In the genomic region with DNA sequence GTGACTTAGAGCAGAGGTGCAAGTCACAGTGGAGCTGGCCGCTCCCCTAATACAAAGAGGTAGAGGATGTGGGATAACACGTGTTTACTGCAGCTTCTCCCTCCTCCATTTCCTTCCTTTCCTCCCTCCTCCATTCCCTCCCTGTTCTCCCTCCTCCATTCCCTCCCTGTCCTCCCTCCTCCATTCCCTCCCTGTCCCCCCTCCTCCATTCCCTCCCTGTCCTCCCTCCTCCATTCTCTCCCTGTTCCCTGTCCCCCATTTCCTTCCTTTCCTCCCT, we compare ENCODE assay signal across 19 cellular contexts.
DNase-seq lines count a peak whose midpoint lies in the region; ATAC-seq, FAIRE-seq and TF ChIP-seq lines count a peak whose summit lies in the region.
"Had no signal": no experiment of that assay in that cellular context is flagged by ENCODE, and none has a peak within 500 bp of the region (broad histone marks: within the 10 kb centered on the region; RNA-seq: fewer than 3 reads in every experiment).

No MANE protein-coding gene starts in this region.

- CTCF ChIA-PET in HepG2 (lab: Yijun Ruan, JAX; ENCODE audit: low intra/inter-chr PET ratio, low total read pairs): no interaction called here
- CTCF ChIA-PET in HEK293 (lab: Yijun Ruan, JAX): no interaction called here

- no peak for TF ChIP-seq RAD21 in HepG2 (CRISPR knock-in tag; IDR thresholded peaks at IDR 0.05)

- TF ChIP-seq EP300 in HepG2 (IDR thresholded peaks at IDR 0.05; ENCODE audit: low read depth in 2 of 2, low read length in 2 of 2) (no peak), HepG2 (CRISPR knock-in tag; IDR thresholded peaks at IDR 0.05; ENCODE audit: borderline replicate concordance) (no peak)

- H3K9ac ChIP-seq in HepG2 (ENCODE audit: insufficient read depth, low read depth, low read length): no peak overlapping the region

- no peak overlapping the region for H3K4me2 ChIP-seq in HepG2 (ENCODE audit: low read depth, low read length)
- H3K4me2 ChIP-seq: A549, GM23338 had no signal

- no peak for DNase-seq in HepG2 (ENCODE audit: low spot score)
- no peak for DNase-seq in right lobe of liver
- no peak for DNase-seq in bronchial epithelial cell (ENCODE audit: low read depth)
- DNase-seq in small intestine: no peak
- no peak for DNase-seq in caudate nucleus (lab: John Stamatoyannopoulos, UW)
- DNase-seq: 8988T; ACHN; CD4-positive, alpha-beta T cell; DMS 273 treated with DMSO at 0.1 percent for 48 hours; DMS79; GF-D8 had no signal

- H3K79me2 ChIP-seq in HepG2 (ENCODE audit: insufficient read depth, low read length): no peaks in the 10 kb centered on the region

- H3K27ac ChIP-seq in HepG2 (ENCODE audit: extremely low read length, insufficient read depth, low read length) (no peak overlapping the region), right lobe of liver (no peak overlapping the region), HEK293 (ENCODE audit: extremely low read depth, low read depth, low read length) (no peak overlapping the region), small intestine (ENCODE audit: low read depth in 1 of 2, low read length in 1 of 2) (no peak overlapping the region), caudate nucleus (ENCODE audit: low read depth, low read length) (no peak overlapping the region)
- H3K27ac ChIP-seq: A549 had no signal

- intact Hi-C loops in HepG2 (cut with micrococcal nuclease; ENCODE audit: unreplicated experiment): loop anchor here (2.0 kb wide), 1 partner anchor 70 kb away; no protein-coding TSS in a partner anchor
- intact Hi-C loops in right lobe of liver (cut with DNase I): no loop called here

- H3K36me3 ChIP-seq in HepG2 (replicated peaks in 1 of 2; ENCODE audit: control insufficient read depth in 1 of 2, insufficient read depth in 2 of 2, low read length in 2 of 2) (no peaks in the 10 kb centered on the region), right lobe of liver (no peaks in the 10 kb centered on the region), HEK293 (ENCODE audit: control insufficient read depth in 2 of 2, insufficient read depth in 1 of 2, low read length in 2 of 2) (no peaks in the 10 kb centered on the region), bronchial epithelial cell (ENCODE audit: control insufficient read depth, insufficient read depth, low read length) (no peaks in the 10 kb centered on the region), small intestine (ENCODE audit: control insufficient read depth in 2 of 2, insufficient read depth in 2 of 2, low read length in 2 of 2) (no peaks in the 10 kb centered on the region)
- H3K36me3 ChIP-seq: HAP-1 had no signal

- no TSS peak for BruUV-seq in HepG2 (replicated peaks; lab: Mats Ljungman, UMichigan)

- H4K20me1 ChIP-seq in HepG2 (ENCODE audit: insufficient read depth, low read length): no peaks in the 10 kb centered on the region

- 72% methylated on average over 2 of the region's 2 CpGs for WGBS in HepG2 (ENCODE audit: low lambda C conversion rate)
- 53% methylated on average over 2 of the region's 2 CpGs for WGBS in right lobe of liver (ENCODE audit: insufficient coverage, low coverage, low lambda C conversion rate, missing lambda C conversion rate)
- WGBS in small intestine, 3 donors: 54 to 84% (median 71%) methylated on average over 2 of the region's 2 CpGs

- no peak for TF ChIP-seq CTCF in HepG2 (CRISPR knock-in tag; IDR thresholded peaks at IDR 0.05)
- no peak for TF ChIP-seq CTCF in right lobe of liver (IDR thresholded peaks at IDR 0.05)
- no peak for TF ChIP-seq CTCF in HEK293 (tag by site-specific recombination; IDR thresholded peaks at IDR 0.05)
- no peak for TF ChIP-seq CTCF in bronchial epithelial cell (IDR thresholded peaks at IDR 0.05; ENCODE audit: insufficient read depth, low read length, severe bottlenecking)

- H2AFZ ChIP-seq in HepG2 (ENCODE audit: low read length): no peak overlapping the region
- H2AFZ ChIP-seq: GM23338 had no signal

- FAIRE-seq in HepG2 (lab: Jason Lieb, UNC) (no peak), bronchial epithelial cell (lab: Jason Lieb, UNC) (peak; percentile 62), small intestine (lab: Jason Lieb, UNC) (no peak)
- FAIRE-seq: A549, D721Med, GM12891, GM18507 had no signal

- H3K4me3 ChIP-seq in HepG2 (replicated peaks in 1 of 3; ENCODE audit: insufficient read depth in 1 of 3, low read depth in 2 of 3, low read length in 3 of 3): no peak overlapping the region
- H3K4me3 ChIP-seq in right lobe of liver: no peak overlapping the region
- H3K4me3 ChIP-seq in HEK293 (ENCODE audit: low read depth, low read length): no peak overlapping the region
- H3K4me3 ChIP-seq in bronchial epithelial cell (ENCODE audit: low read depth, low read length): no peak overlapping the region
- H3K4me3 ChIP-seq in small intestine (ENCODE audit: low read depth in 1 of 2, low read length in 2 of 2): no peak overlapping the region
- H3K4me3 ChIP-seq: A549, GM23338, HAP-1 had no signal

- POLR2A ChIA-PET in HepG2 (lab: Yijun Ruan, JAX): no interaction called here
- POLR2A ChIA-PET in HEK293 (lab: Yijun Ruan, JAX): interaction anchor here (0.6 kb wide), 1 partner anchor 18 kb away, joined by 3 read pairs; no protein-coding TSS in a partner anchor

- peaks cover 79% of the 10 kb centered on the region for H3K4me1 ChIP-seq in HepG2 (ENCODE audit: insufficient read depth, low read length)
- H3K4me1 ChIP-seq in right lobe of liver: peaks cover 0 to 13% (median 5%) of the 10 kb centered on the region in 4 donors
- no peaks in the 10 kb centered on the region for H3K4me1 ChIP-seq in HEK293 (ENCODE audit: control insufficient read depth, insufficient read depth, low read length)
- H3K4me1 ChIP-seq in small intestine (ENCODE audit: control insufficient read depth in 2 of 2, insufficient read depth in 1 of 2, low read depth in 1 of 2, low read length in 1 of 2): no peaks in the 10 kb centered on the region
- H3K4me1 ChIP-seq: HAP-1 had no signal

- in situ Hi-C loops in HepG2 (cut with HindIII; ENCODE audit: extremely low pct_ligation_motif_present, low pct_unique_long_range_greater_than_20kb): no loop called here

- no peaks in the 10 kb centered on the region; a peak in 1 of 5 replicates for H3K27me3 ChIP-seq in HepG2 (ENCODE audit: control insufficient read depth in 1 of 2, insufficient read depth in 2 of 2, low read length in 2 of 2)
- H3K27me3 ChIP-seq in right lobe of liver: no peaks in the 10 kb centered on the region
- H3K27me3 ChIP-seq in bronchial epithelial cell (ENCODE audit: control insufficient read depth, insufficient read depth, low read length): no peaks in the 10 kb centered on the region
- peaks cover 0 to 2% of the 10 kb centered on the region in 2 donors for H3K27me3 ChIP-seq in small intestine (ENCODE audit: control insufficient read depth in 2 of 2, insufficient read depth in 2 of 2, low read length in 2 of 2)

- H3K9me3 ChIP-seq in HepG2 (ENCODE audit: low read length) (peaks cover 5% of the 10 kb centered on the region; the same call in 1 of the 2 replicates), right lobe of liver (no peaks in the 10 kb centered on the region), HEK293 (ENCODE audit: control insufficient read depth, insufficient read depth, low read depth, low read length) (no peaks in the 10 kb centered on the region), small intestine (ENCODE audit: control insufficient read depth, low read depth) (no peaks in the 10 kb centered on the region)
- H3K9me3 ChIP-seq: HAP-1 had no signal

- TF ChIP-seq POLR2A in HepG2 (IDR thresholded peaks at IDR 0.05; ENCODE audit: insufficient read depth in 1 of 2, low read depth in 2 of 2, low read length in 2 of 2): no peak
- no peak for TF ChIP-seq POLR2A in right lobe of liver (IDR thresholded peaks at IDR 0.05)

- no peak for ATAC-seq in HepG2
- ATAC-seq in right lobe of liver: no peak
- no peak for ATAC-seq in HG03571 (IDR thresholded peaks at IDR 0.05; ENCODE audit: unreplicated experiment)
- ATAC-seq: A549, GM23338 had no signal

TF ChIP-seq in HepG2, 621 proteins besides CTCF, POLR2A, EP300 and RAD21:
- TF ChIP-seq ZNF7 (CRISPR knock-in tag; IDR thresholded peaks at IDR 0.05) (no peak), PCBP2 (optimal IDR thresholded peaks at IDR 0.05; ENCODE audit: low read depth, low read length, poor library complexity, severe bottlenecking) (peak; percentile 76), ZC3H4 (CRISPR knock-in tag; IDR thresholded peaks at IDR 0.05; ENCODE audit: borderline replicate concordance) (no peak), FOXA3 (CRISPR knock-in tag; IDR thresholded peaks at IDR 0.05) (no peak), REXO4 (CRISPR knock-in tag; IDR thresholded peaks at IDR 0.05; ENCODE audit: borderline replicate concordance) (no peak)
- TF ChIP-seq, protein P1, sequence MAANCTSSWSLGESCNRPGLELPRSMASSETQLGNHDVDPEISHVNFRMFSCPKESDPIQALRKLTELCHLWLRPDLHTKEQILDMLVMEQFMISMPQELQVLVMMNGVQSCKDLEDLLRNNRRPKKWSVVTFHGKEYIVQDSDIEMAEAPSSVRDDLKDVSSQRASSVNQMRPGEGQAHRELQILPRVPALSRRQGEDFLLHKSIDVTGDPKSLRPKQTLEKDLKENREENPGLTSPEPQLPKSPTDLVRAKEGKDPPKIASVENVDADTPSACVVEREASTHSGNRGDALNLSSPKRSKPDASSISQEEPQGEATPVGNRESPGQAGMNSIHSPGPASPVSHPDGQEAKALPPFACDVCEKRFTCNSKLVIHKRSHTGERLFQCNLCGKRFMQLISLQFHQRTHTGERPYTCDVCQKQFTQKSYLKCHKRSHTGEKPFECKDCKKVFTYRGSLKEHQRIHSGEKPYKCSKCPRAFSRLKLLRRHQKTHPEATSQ (CRISPR knock-in tag; IDR thresholded peaks at IDR 0.05; ENCODE audit: borderline replicate concordance): no peak
TF ChIP-seq in HepG2: peak in this region for 1.

TF ChIP-seq in HEK293, 187 proteins besides CTCF, POLR2A, EP300 and RAD21 (continues in another document):
- TF ChIP-seq ZBTB1 (tag by site-specific recombination; IDR thresholded peaks at IDR 0.05) (no peak), ZNF558 (tag by site-specific recombination; IDR thresholded peaks at IDR 0.05) (no peak), ZNF777 (tag by site-specific recombination; IDR thresholded peaks at IDR 0.05; ENCODE audit: borderline replicate concordance) (no peak), HOXC10 (CRISPR knock-in tag; IDR thresholded peaks at IDR 0.05) (no peak)
- TF ChIP-seq, protein P2, sequence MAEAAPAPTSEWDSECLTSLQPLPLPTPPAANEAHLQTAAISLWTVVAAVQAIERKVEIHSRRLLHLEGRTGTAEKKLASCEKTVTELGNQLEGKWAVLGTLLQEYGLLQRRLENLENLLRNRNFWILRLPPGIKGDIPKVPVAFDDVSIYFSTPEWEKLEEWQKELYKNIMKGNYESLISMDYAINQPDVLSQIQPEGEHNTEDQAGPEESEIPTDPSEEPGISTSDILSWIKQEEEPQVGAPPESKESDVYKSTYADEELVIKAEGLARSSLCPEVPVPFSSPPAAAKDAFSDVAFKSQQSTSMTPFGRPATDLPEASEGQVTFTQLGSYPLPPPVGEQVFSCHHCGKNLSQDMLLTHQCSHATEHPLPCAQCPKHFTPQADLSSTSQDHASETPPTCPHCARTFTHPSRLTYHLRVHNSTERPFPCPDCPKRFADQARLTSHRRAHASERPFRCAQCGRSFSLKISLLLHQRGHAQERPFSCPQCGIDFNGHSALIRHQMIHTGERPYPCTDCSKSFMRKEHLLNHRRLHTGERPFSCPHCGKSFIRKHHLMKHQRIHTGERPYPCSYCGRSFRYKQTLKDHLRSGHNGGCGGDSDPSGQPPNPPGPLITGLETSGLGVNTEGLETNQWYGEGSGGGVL (tag by site-specific recombination; IDR thresholded peaks at IDR 0.05): peak; percentile 40; the same call in 1 of the 2 replicates
